In genomic region chr5:43066799-43067741, GRCh38 we compare ENCODE assay signal across 8 cellular contexts. TPM values are rescaled to one million over a fixed set of nuclear protein-coding genes. Genes with fewer than 3 reads are reported as not detected.
DNase-seq lines count a peak whose midpoint lies in the region; ATAC-seq and TF ChIP-seq lines count a peak whose summit lies in the region.

No MANE protein-coding gene starts in this region.

- H3K4me3 ChIP-seq in AG10803 (ENCODE audit: low read length) (peak overlapping the region; percentile 95), right lobe of liver (peak overlapping the region; percentile 69 to 94 (median 81))

- ATAC-seq in GM19043 (IDR thresholded peaks at IDR 0.05; ENCODE audit: low read depth, unreplicated experiment) (peak; percentile 29), HG03439 (IDR thresholded peaks at IDR 0.05; ENCODE audit: unreplicated experiment) (peak; percentile 44), right lobe of liver (peak; percentile 74 to 79 (median 74))

- WGBS in right lobe of liver (ENCODE audit: insufficient coverage, low coverage, low lambda C conversion rate, missing lambda C conversion rate), result 1% methylated on average over 27 of the region's 45 CpGs

- H3K27me3 Mint-ChIP-seq in activated CD4-positive, alpha-beta T cell treated with anti-CD3 and anti-CD28 coated beads, Interleukin-2, amount 10 ng/mL, durations not matched to agents 7 days and 5 days, result no peaks in the 10 kb centered on the region

- CTCF ChIA-PET in activated CD4-positive, alpha-beta T cell treated with anti-CD3 and anti-CD28 coated beads, Interleukin-2, amount 10 ng/mL, durations not matched to agents 7 days and 5 days (lab: Charles Lee), result interaction anchor here (1.0 to 3.2 kb wide), 7 partner anchors 25 to 117 kb away, joined by 3 to 21 read pairs (median 5); no protein-coding TSS in a partner anchor

- H3K27me3 ChIP-seq in right lobe of liver, result no peaks in the 10 kb centered on the region

- H3K36me3 ChIP-seq in right lobe of liver, result peaks cover 0 to 17% (median 7%) of the 10 kb centered on the region in 4 donors

- intact Hi-C loops in right lobe of liver (cut with DNase I), result no loop called here

- POLR2A ChIA-PET in activated CD4-positive, alpha-beta T cell treated with anti-CD3 and anti-CD28 coated beads, Interleukin-2, amount 10 ng/mL, durations not matched to agents 7 days and 5 days (lab: Charles Lee), result interaction anchor here (0.7 to 3.0 kb wide), 2 partner anchors 25 kb away, joined by 4 to 38 read pairs; no protein-coding TSS in a partner anchor

- peaks cover 0 to 20% (median 8%) of the 10 kb centered on the region in 4 donors for H3K4me1 ChIP-seq in right lobe of liver

- H3K36me3 Mint-ChIP-seq in activated CD4-positive, alpha-beta T cell treated with anti-CD3 and anti-CD28 coated beads, Interleukin-2, amount 10 ng/mL, durations not matched to agents 7 days and 5 days (ENCODE audit: low read depth), result peaks cover 34% of the 10 kb centered on the region

- TF ChIP-seq CTCF in AG10803 (conservative IDR thresholded peaks at IDR 0.05; ENCODE audit: low read length) (no peak), right lobe of liver (IDR thresholded peaks at IDR 0.05) (no peak)

- H3K27ac ChIP-seq in right lobe of liver, result peak overlapping the region; percentile 97 to 100 (median 100)

- H3K9me3 ChIP-seq in right lobe of liver, result no peaks in the 10 kb centered on the region

- peak; percentile 58 for TF ChIP-seq POLR2A in right lobe of liver (IDR thresholded peaks at IDR 0.05)

- H3K4me1 Mint-ChIP-seq in activated CD4-positive, alpha-beta T cell treated with anti-CD3 and anti-CD28 coated beads, Interleukin-2, amount 10 ng/mL, durations not matched to agents 7 days and 5 days, result peaks cover 45% of the 10 kb centered on the region

- H3K9me3 Mint-ChIP-seq in activated CD4-positive, alpha-beta T cell treated with anti-CD3 and anti-CD28 coated beads, Interleukin-2, amount 10 ng/mL, durations not matched to agents 7 days and 5 days, result no peaks in the 10 kb centered on the region

- peak overlapping the region; percentile 99 for H3K27ac Mint-ChIP-seq in activated CD4-positive, alpha-beta T cell treated with anti-CD3 and anti-CD28 coated beads, Interleukin-2, amount 10 ng/mL, durations not matched to agents 7 days and 5 days

- peak overlapping the region; percentile 97 for H3K4me3 Mint-ChIP-seq in activated CD4-positive, alpha-beta T cell treated with anti-CD3 and anti-CD28 coated beads, Interleukin-2, amount 10 ng/mL, durations not matched to agents 7 days and 5 days

- peak; percentile 91 for DNase-seq in AG10803 (ENCODE audit: low read depth)
- peak; percentile 62 for DNase-seq in NCI-H524 treated with DMSO at 0.1 percent for 48 hours (lab: John Stamatoyannopoulos, UW)
- peak; percentile 90 for DNase-seq in activated CD4-positive, alpha-beta T cell treated with anti-CD3 and anti-CD28 coated beads, Interleukin-2, amount 10 ng/mL, durations not matched to agents 7 days and 5 days
- DNase-seq in dermis blood vessel endothelial cell, result peak; percentile 94
- peak; percentile 81 to 92 (median 89) for DNase-seq in right lobe of liver
- DNase-seq in stimulated activated CD4-positive, alpha-beta T cell treated with anti-CD3 and anti-CD28 coated beads, Interleukin-4, amount 100 ng/mL, for 24 hours, result peak; percentile 92

RNA-seq across cellular contexts. Expression of gene ANXA2R, which starts 27.0 kb away (rescaled TPM):
- total RNA-seq in activated CD4-positive, alpha-beta T cell treated with anti-CD3 and anti-CD28 coated beads, Interleukin-2, amount 10 ng/mL, durations not matched to agents 7 days and 5 days, result 10 to 100 TPM; 29.5 to 32.0 TPM
- total RNA-seq in dermis blood vessel endothelial cell, result 7.7 and 7.8 TPM in 2 replicates
- 1 to 10 TPM in 1 of 6 experiments, under 1 TPM in 5; 0.21 to 1.1 (median 0.41) TPM for total RNA-seq in right lobe of liver

RNA-seq across cellular contexts. Expression of gene ZNF131, which starts 53.6 kb away (rescaled TPM):
- total RNA-seq in activated CD4-positive, alpha-beta T cell treated with anti-CD3 and anti-CD28 coated beads, Interleukin-2, amount 10 ng/mL, durations not matched to agents 7 days and 5 days, result 10 to 100 TPM; 48.4 to 50.8 TPM
- total RNA-seq in dermis blood vessel endothelial cell, result 30.0 and 34.9 TPM in 2 replicates
- total RNA-seq in right lobe of liver, result 10 to 100 TPM in 5 of 6 experiments, 1 to 10 TPM in 1; 9.6 to 16.3 (median 12.1) TPM

Comparison
In these comparisons a context has a peak if more than half of its experiments do, and no peak if none do; other contexts are left out.
1. Peak in every context shown above with its lines: DNase-seq, ATAC-seq, H3K4me3 ChIP-seq and H3K27ac ChIP-seq.